Comparison of ENCODE assay signal across 27 cellular contexts in genomic region chr4:91621446-91621845, GRCh38.
"Had no signal": no experiment of that assay in that cellular context is flagged by ENCODE, and none has a peak within 500 bp of the region (broad histone marks: within the 10 kb centered on the region; RNA-seq: fewer than 3 reads in every experiment).

No MANE protein-coding gene starts in this region.

- H3K4me1 ChIP-seq: pancreas, suprapubic skin, transverse colon, upper lobe of right lung, uterus had no signal

- H3K36me3 ChIP-seq: neutrophil, pancreas, suprapubic skin, transverse colon, upper lobe of right lung, uterus had no signal

- H3K9me3 ChIP-seq: mucosa of descending colon, neutrophil, pancreas, suprapubic skin, transverse colon, upper lobe of right lung, uterus had no signal

- DNase-seq: cortex of kidney; effector memory CD8-positive, alpha-beta T cell; foreskin fibroblast; glutamatergic neuron; hypothalamus; immature natural killer cell; islet precursor cell; mesenchymal stem cell; mucosa of descending colon; naive B cell; pancreas; stimulated activated CD4-positive, alpha-beta T cell treated with anti-CD3 and anti-CD28 coated beads, Interleukin-12 subunit alpha, Interleukin-12 subunit beta, amount 100 ng/mL, for 4 hours; stimulated activated CD4-positive, alpha-beta T cell treated with anti-CD3 and anti-CD28 coated beads, Interleukin-1b, Interleukin-23, amount 100 ng/mL, for 48 hours; stimulated activated CD4-positive, alpha-beta T cell treated with anti-CD3 and anti-CD28 coated beads, Interleukin-4, amount 100 ng/mL, for 1 hour; stimulated activated CD8-positive, alpha-beta memory T cell treated with anti-CD3 and anti-CD28 coated beads, Interleukin-4, amount 100 ng/mL, for 48 hours; stimulated activated naive CD4-positive, alpha-beta T cell; stimulated activated naive CD8-positive, alpha-beta T cell treated with anti-CD3 and anti-CD28 coated beads, Interleukin-15, amount 100 ng/mL, for 72 hours; transverse colon; upper lobe of right lung; uterus had no signal

- H3K4me3 ChIP-seq: lung, mucosa of descending colon, pancreas, smooth muscle cell, suprapubic skin, transverse colon, upper lobe of right lung, uterus had no signal

- H3K27ac ChIP-seq: neutrophil, pancreas, suprapubic skin, transverse colon, upper lobe of right lung, uterus had no signal

- ATAC-seq: effector memory CD8-positive, alpha-beta T cell; esophagus mucosa; mucosa of descending colon; natural killer cell treated with Interleukin-12 subunit alpha and Interleukin-12 subunit beta and Interleukin-15 and Interleukin-18, amount 100 ng/mL, for 72 hours; pancreas; sciatic nerve; stimulated activated naive CD8-positive, alpha-beta T cell treated with anti-CD3 and anti-CD28 coated beads, Interleukin-15, amount 100 ng/mL, for 72 hours; upper lobe of right lung had no signal

- H3K27me3 ChIP-seq: neutrophil, pancreas, suprapubic skin, transverse colon, upper lobe of right lung, uterus had no signal

- H3K4me2 ChIP-seq: smooth muscle cell had no signal
